In genomic region chr2:36408198-36408703, GRCh38 we compare ENCODE assay signal across 12 cellular contexts. TPM values are rescaled to one million over a fixed set of nuclear protein-coding genes. Genes with fewer than 3 reads are reported as not detected.
A peak's percentile ranks its signal among the peaks of the same experiment; 100 is the strongest.
DNase-seq lines count a peak whose midpoint lies in the region; ATAC-seq and TF ChIP-seq lines count a peak whose summit lies in the region.
"Had no signal": no experiment of that assay in that cellular context is flagged by ENCODE, and none has a peak within 500 bp of the region (broad histone marks: within the 10 kb centered on the region; RNA-seq: fewer than 3 reads in every experiment).

No MANE protein-coding gene starts in this region.

- peak overlapping the region; percentile 45 for H3K27ac ChIP-seq in VCaP
- H3K27ac ChIP-seq in muscle layer of duodenum (ENCODE audit: low read length), result peak overlapping the region; percentile 22
- no peak overlapping the region for H3K27ac ChIP-seq in PC-3 (ENCODE audit: low read length)

- BruUV-seq in PC-3 (replicated peaks; lab: Mats Ljungman, UMichigan), result no TSS peak

- peaks cover 11% of the 10 kb centered on the region; the same call in 1 of the 2 replicates for H4K20me1 ChIP-seq in PC-3 (ENCODE audit: low read length)

- TF ChIP-seq CTCF in VCaP (conservative IDR thresholded peaks at IDR 0.05) (no peak), fibroblast of villous mesenchyme (IDR thresholded peaks at IDR 0.05; ENCODE audit: insufficient read depth, low read depth, low read length) (peak; percentile 12), PC-3 (conservative IDR thresholded peaks at IDR 0.05; ENCODE audit: low read depth, low read length) (no peak)

- no peak overlapping the region for H3K27ac Mint-ChIP-seq in immature natural killer cell
- H3K27ac Mint-ChIP-seq: B cell had no signal

- H3K4me3 ChIP-seq in fibroblast of villous mesenchyme (ENCODE audit: low read depth, low read length) (no peak overlapping the region), muscle layer of duodenum (ENCODE audit: low read depth in 1 of 2, low read length in 2 of 2) (no peak overlapping the region), PC-3 (ENCODE audit: low read length) (no peak overlapping the region)

- CTCF ChIA-PET in PC-3 (lab: Charles Lee), result no interaction called here

- H3F3A ChIP-seq in PC-3 (ENCODE audit: low read length, unreplicated experiment), result no peaks in the 10 kb centered on the region

- peaks cover 91% of the 10 kb centered on the region for H3K79me2 ChIP-seq in PC-3 (ENCODE audit: low read length)

- H3K36me3 Mint-ChIP-seq in immature natural killer cell, result no peaks in the 10 kb centered on the region

- peaks cover 6 to 25% of the 10 kb centered on the region in 2 donors for H3K4me1 ChIP-seq in muscle layer of duodenum (ENCODE audit: control insufficient read depth in 1 of 2, insufficient read depth in 2 of 2, low read length in 2 of 2)
- H3K4me1 ChIP-seq in PC-3 (ENCODE audit: insufficient read depth, low read length), result peaks cover 32% of the 10 kb centered on the region

- no peaks in the 10 kb centered on the region for H3K36me3 ChIP-seq in muscle layer of duodenum (ENCODE audit: control insufficient read depth in 1 of 2, insufficient read depth in 2 of 2, low read length in 2 of 2)
- no peaks in the 10 kb centered on the region for H3K36me3 ChIP-seq in PC-3 (ENCODE audit: low read depth, low read length)

- H3K9me2 ChIP-seq in PC-3 (replicated peaks; ENCODE audit: low read length), result no peaks in the 10 kb centered on the region

- H3K9me3 ChIP-seq in muscle layer of duodenum (ENCODE audit: control insufficient read depth in 1 of 2, low read length in 2 of 2) (no peaks in the 10 kb centered on the region), PC-3 (ENCODE audit: low read length) (no peaks in the 10 kb centered on the region)

- no peaks in the 10 kb centered on the region for H3K27me3 Mint-ChIP-seq in immature natural killer cell (ENCODE audit: low read depth in 3 of 3)
- H3K27me3 Mint-ChIP-seq: B cell had no signal

- H3K9ac ChIP-seq in PC-3 (ENCODE audit: low read length), result no peak overlapping the region

- peak; percentile 39 for DNase-seq in AG08396 (ENCODE audit: low spot score)
- peak; percentile 88 for DNase-seq in fibroblast of villous mesenchyme (ENCODE audit: low read depth)
- no peak for DNase-seq in effector CD4-positive, alpha-beta T cell
- no peak for DNase-seq in immature natural killer cell
- no peak for DNase-seq in PC-3
- DNase-seq: activated gamma-delta T cell, NCI-H2227 treated with DMSO at 0.1 percent for 48 hours, T1000 had no signal

- H2AFZ ChIP-seq in PC-3 (ENCODE audit: low read length), result no peak overlapping the region

- no peaks in the 10 kb centered on the region for H3K27me3 ChIP-seq in muscle layer of duodenum (ENCODE audit: low read depth, low read length)
- H3K27me3 ChIP-seq in PC-3 (ENCODE audit: low read length), result no peaks in the 10 kb centered on the region

- H3K4me1 Mint-ChIP-seq in immature natural killer cell, result peaks cover 3 to 19% of the 10 kb centered on the region in 2 donors

- H3K4me3 Mint-ChIP-seq in immature natural killer cell, result no peak overlapping the region
- H3K4me3 Mint-ChIP-seq: B cell had no signal

- no peaks in the 10 kb centered on the region for H3K9me3 Mint-ChIP-seq in immature natural killer cell

- ATAC-seq in PC-3 (no peak), GM19467 (IDR thresholded peaks at IDR 0.05; ENCODE audit: unreplicated experiment) (no peak)

- intact Hi-C loops in PC-3 (cut with micrococcal nuclease), result no loop called here

- H3K4me2 ChIP-seq in PC-3 (ENCODE audit: low read length), result no peak overlapping the region

- POLR2A ChIA-PET in PC-3 (lab: Charles Lee; ENCODE audit: unreplicated experiment), result no interaction called here

RNA-seq across cellular contexts. Expression of gene CRIM1, which starts 52.7 kb away (rescaled TPM):
- 729 and 949 TPM in 2 replicates for total RNA-seq in fibroblast of villous mesenchyme
- polyA plus RNA-seq in immature natural killer cell, result 1 to 10 TPM; 1.9 to 3.3 (median 3.0) TPM
- 70.7 and 85.7 TPM in 2 replicates for total RNA-seq in PC-3 (2014; rRNA removed)

Comparison
In these comparisons a context has a peak if more than half of its experiments do, and no peak if none do; other contexts are left out.
1. DNase-seq: peak in AG08396 (single experiment) and fibroblast of villous mesenchyme (single experiment); none in effector CD4-positive, alpha-beta T cell (single experiment), immature natural killer cell (0 of 3) and PC-3 (single experiment).